In the genomic region with DNA sequence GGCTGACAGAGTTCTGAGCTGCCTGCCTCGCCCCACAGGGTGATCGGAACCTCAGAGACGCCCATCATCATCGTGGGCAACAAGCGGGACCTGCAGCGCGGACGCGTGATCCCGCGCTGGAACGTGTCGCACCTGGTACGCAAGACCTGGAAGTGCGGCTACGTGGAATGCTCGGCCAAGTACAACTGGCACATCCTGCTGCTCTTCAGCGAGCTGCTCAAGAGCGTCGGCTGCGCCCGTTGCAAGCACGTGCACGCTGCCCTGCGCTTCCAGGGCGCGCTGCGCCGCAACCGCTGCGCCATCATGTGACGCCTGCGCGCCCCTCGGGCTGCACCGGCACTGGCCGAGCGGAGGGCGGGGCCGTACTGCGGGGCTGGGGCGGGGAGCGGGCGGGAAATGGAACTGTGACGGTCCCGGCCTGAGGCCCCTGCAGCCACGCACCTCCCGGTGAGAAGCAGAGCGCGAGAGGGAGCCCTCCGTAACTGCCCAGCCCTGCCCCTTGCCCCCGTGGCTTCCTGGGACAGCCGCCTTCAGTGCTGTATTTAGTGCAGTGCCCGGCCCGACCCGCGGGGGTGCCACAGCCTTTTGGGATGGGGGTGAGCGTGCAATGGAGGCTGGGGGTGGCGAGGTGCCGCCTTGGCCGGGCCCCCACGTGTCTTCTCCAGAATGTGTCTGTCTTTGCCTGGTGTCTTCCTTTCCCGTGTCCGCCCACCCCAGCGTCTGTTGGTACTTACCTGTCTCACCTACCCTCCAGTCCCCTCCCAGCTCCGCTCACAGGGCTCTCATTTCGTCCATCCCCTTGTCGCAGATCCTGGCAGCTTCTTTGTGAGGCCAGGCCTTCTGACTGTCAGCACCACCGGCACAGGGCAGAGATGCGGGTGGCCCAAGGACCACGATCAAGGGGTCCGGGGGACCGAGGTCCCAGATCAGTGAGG, we compare ENCODE assay signal across 11 cellular contexts. TPM values are rescaled to one million over a fixed set of nuclear protein-coding genes. Genes with fewer than 3 reads are reported as not detected.
DNase-seq lines count a peak whose midpoint lies in the region; ATAC-seq and TF ChIP-seq lines count a peak whose summit lies in the region.
"Had no signal": no experiment of that assay in that cellular context is flagged by ENCODE, and none has a peak within 500 bp of the region (broad histone marks: within the 10 kb centered on the region; RNA-seq: fewer than 3 reads in every experiment).

No MANE protein-coding gene starts in this region.

- H3K9me3 ChIP-seq in gastrocnemius medialis = no peaks in the 10 kb centered on the region
- H3K9me3 ChIP-seq: BLaER1 treated with 17β-estradiol and CSF1 and Interleukin-3, amounts not matched to agents 10 nM and 100 nM had no signal

- DNase-seq in NCI-H2107 (lab: John Stamatoyannopoulos, UW) (peak; percentile 21), NCI-H2107 treated with DMSO at 0.1 percent for 48 hours (lab: John Stamatoyannopoulos, UW; ENCODE audit: unreplicated experiment) (no peak), left ventricle myocardium superior (no peak), gastrocnemius medialis (no peak), RPMI8226 (no peak), NCI-H524 treated with DMSO at 0.1 percent for 48 hours (lab: John Stamatoyannopoulos, UW) (no peak)
- DNase-seq in T-helper 2 cell treated with Interferon-gamma antibody and Interleukin-4, amounts not matched to agents 5 μg/mL and 100 μg/mL, for 36 hours (ENCODE audit: low spot score) = no peak
- DNase-seq: NCI-H2171 treated with DMSO at 0.1 percent for 48 hours had no signal

- peak overlapping the region; percentile 14 to 43 (median 40) for H3K4me3 ChIP-seq in gastrocnemius medialis
- H3K4me3 ChIP-seq: BLaER1 treated with 17β-estradiol and CSF1 and Interleukin-3, amounts not matched to agents 10 nM and 100 nM had no signal

- peaks cover 45% of the 10 kb centered on the region for H3K27me3 Mint-ChIP-seq in T-helper 2 cell treated with Interferon-gamma antibody and Interleukin-4, amounts not matched to agents 5 μg/mL and 100 μg/mL, for 36 hours (ENCODE audit: low read depth)

- no peaks in the 10 kb centered on the region for H3K36me3 ChIP-seq in gastrocnemius medialis
- H3K36me3 ChIP-seq: BLaER1 treated with 17β-estradiol and CSF1 and Interleukin-3, amounts not matched to agents 10 nM and 100 nM had no signal

- peaks cover 0 to 5% of the 10 kb centered on the region in 2 donors for H3K4me1 ChIP-seq in gastrocnemius medialis

- H3K4me1 Mint-ChIP-seq in T-helper 2 cell treated with Interferon-gamma antibody and Interleukin-4, amounts not matched to agents 5 μg/mL and 100 μg/mL, for 36 hours (ENCODE audit: low read depth) = peaks cover 2% of the 10 kb centered on the region

- no peak overlapping the region for H3K27ac ChIP-seq in gastrocnemius medialis
- H3K27ac ChIP-seq: BLaER1 treated with 17β-estradiol and CSF1 and Interleukin-3, amounts not matched to agents 10 nM and 100 nM had no signal

- no peak overlapping the region for H3K27ac Mint-ChIP-seq in T-helper 2 cell treated with Interferon-gamma antibody and Interleukin-4, amounts not matched to agents 5 μg/mL and 100 μg/mL, for 36 hours

- H3K9me3 Mint-ChIP-seq in T-helper 2 cell treated with Interferon-gamma antibody and Interleukin-4, amounts not matched to agents 5 μg/mL and 100 μg/mL, for 36 hours = no peaks in the 10 kb centered on the region

- TF ChIP-seq CTCF in gastrocnemius medialis (IDR thresholded peaks at IDR 0.05 in 4 of 5, conservative IDR thresholded peaks at IDR 0.05 in 1 of 5) = no peak

- intact Hi-C loops in left ventricle myocardium superior (cut with micrococcal nuclease) (loop anchor here (10.0 kb wide), 1 partner anchor 76 kb away; no protein-coding TSS in a partner anchor), gastrocnemius medialis (cut with DNase I; ENCODE audit: low total_unique reads) (no loop called here)

- no peak for TF ChIP-seq POLR2A in gastrocnemius medialis (IDR thresholded peaks at IDR 0.05)

- H3K36me3 Mint-ChIP-seq in T-helper 2 cell treated with Interferon-gamma antibody and Interleukin-4, amounts not matched to agents 5 μg/mL and 100 μg/mL, for 36 hours (ENCODE audit: low read depth) = no peaks in the 10 kb centered on the region

- in situ Hi-C loops in gastrocnemius medialis (cut with MboI; ENCODE audit: low sequenced_read_pairs in 4 of 4) = loop anchor here in 3 of 4 donors (10.0 to 25.0 kb wide), 4 partner anchors 76 to 579 kb away; no protein-coding TSS in a partner anchor

- ATAC-seq in left ventricle myocardium superior (peak; percentile 64), gastrocnemius medialis (peak; percentile 45 to 46), HG03378 (IDR thresholded peaks at IDR 0.05; ENCODE audit: unreplicated experiment) (no peak)

- H3K4me3 Mint-ChIP-seq in T-helper 2 cell treated with Interferon-gamma antibody and Interleukin-4, amounts not matched to agents 5 μg/mL and 100 μg/mL, for 36 hours = peak overlapping the region; percentile 54

- peaks cover 0 to 4% (median 3%) of the 10 kb centered on the region in 3 donors for H3K27me3 ChIP-seq in gastrocnemius medialis

RNA-seq across cellular contexts. Expression of gene RASL10B, which starts 9.8 kb away (rescaled TPM):
- total RNA-seq in left ventricle myocardium superior (23.8 TPM), gastrocnemius medialis (10 to 100 TPM in 2 of 4 donors, 1 to 10 TPM in 2; 4.7 to 13.8 (median 10.0) TPM)

RNA-seq across cellular contexts. Expression of gene GAS2L2, which starts 11.8 kb away (rescaled TPM):
- 0.27 TPM for total RNA-seq in left ventricle myocardium superior
- total RNA-seq in gastrocnemius medialis = under 1 TPM in 2 of 4 donors, not detected in 2; 0.15 to 0.75 TPM
- total RNA-seq: liver had no signal

RNA-seq across cellular contexts. Expression of gene C17orf50, which starts 19.4 kb away (rescaled TPM):
- total RNA-seq in left ventricle myocardium superior (not detected), gastrocnemius medialis (not detected)
- total RNA-seq: liver had no signal

RNA-seq across cellular contexts. Expression of gene MMP28, which starts 54.2 kb away (rescaled TPM):
- total RNA-seq in left ventricle myocardium superior (1.5 TPM), gastrocnemius medialis (10 to 100 TPM in 1 of 4 donors, 1 to 10 TPM in 3; 3.1 to 10.3 (median 5.9) TPM)
